In the genomic region with DNA sequence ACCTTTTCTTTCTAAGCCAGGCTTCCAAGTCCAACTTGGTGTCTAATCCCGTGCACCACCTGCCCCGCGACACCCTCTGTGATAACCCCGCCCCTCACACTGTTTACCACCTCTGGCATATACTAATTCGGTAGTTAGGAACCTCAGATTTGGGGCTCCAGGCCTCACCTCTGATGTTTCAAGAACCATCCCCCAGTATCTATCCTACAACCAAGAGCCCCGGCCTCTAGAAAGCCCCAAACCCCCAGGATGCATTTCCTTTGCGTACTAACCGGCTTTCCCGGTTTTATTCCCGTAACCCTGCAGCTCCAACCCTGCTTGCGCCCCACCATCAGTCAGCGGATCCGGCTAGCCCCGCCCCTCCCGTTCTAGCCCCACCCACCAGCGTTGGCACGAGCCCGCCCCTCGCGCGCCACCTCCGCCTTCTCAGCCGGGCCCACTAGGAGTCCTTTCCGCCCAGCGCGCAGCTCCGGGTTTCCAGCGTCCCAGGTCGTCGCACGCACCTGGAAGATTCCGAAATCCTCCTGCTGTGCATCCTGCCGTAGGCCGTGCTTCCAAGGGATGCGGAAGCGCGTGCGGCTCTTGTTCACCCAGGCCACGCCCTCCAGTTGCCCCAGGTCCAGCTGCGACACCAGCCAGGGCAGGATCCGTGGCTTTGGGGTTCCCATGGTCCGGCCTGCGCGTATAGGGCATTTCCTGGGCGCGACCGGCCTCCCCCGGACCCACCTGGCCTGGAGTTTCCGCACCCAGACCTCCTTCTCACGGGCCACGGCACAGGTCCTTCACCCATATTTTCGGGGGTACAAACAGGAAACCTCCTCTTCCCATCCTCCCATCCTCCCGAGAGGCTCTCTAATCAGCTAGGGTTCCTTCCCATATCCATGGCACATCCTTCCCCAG, we compare ENCODE assay signal across 1 cellular context.
A peak's percentile ranks its signal among the peaks of the same experiment; 100 is the strongest.
TF ChIP-seq lines count a peak whose summit lies in the region.

No MANE protein-coding gene starts in this region.

TF ChIP-seq in SK-N-SH, 30 proteins besides CTCF, POLR2A, EP300 and RAD21 (continued from another document):
- TF ChIP-seq, protein P1, sequence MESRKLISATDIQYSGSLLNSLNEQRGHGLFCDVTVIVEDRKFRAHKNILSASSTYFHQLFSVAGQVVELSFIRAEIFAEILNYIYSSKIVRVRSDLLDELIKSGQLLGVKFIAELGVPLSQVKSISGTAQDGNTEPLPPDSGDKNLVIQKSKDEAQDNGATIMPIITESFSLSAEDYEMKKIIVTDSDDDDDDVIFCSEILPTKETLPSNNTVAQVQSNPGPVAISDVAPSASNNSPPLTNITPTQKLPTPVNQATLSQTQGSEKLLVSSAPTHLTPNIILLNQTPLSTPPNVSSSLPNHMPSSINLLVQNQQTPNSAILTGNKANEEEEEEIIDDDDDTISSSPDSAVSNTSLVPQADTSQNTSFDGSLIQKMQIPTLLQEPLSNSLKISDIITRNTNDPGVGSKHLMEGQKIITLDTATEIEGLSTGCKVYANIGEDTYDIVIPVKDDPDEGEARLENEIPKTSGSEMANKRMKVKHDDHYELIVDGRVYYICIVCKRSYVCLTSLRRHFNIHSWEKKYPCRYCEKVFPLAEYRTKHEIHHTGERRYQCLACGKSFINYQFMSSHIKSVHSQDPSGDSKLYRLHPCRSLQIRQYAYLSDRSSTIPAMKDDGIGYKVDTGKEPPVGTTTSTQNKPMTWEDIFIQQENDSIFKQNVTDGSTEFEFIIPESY (IDR thresholded peaks at IDR 0.05; ENCODE audit: borderline replicate concordance, low read depth) = no peak
- no peak for TF ChIP-seq TEAD4 (IDR thresholded peaks at IDR 0.05; ENCODE audit: borderline replicate concordance, insufficient read depth)
- TF ChIP-seq, protein P2, sequence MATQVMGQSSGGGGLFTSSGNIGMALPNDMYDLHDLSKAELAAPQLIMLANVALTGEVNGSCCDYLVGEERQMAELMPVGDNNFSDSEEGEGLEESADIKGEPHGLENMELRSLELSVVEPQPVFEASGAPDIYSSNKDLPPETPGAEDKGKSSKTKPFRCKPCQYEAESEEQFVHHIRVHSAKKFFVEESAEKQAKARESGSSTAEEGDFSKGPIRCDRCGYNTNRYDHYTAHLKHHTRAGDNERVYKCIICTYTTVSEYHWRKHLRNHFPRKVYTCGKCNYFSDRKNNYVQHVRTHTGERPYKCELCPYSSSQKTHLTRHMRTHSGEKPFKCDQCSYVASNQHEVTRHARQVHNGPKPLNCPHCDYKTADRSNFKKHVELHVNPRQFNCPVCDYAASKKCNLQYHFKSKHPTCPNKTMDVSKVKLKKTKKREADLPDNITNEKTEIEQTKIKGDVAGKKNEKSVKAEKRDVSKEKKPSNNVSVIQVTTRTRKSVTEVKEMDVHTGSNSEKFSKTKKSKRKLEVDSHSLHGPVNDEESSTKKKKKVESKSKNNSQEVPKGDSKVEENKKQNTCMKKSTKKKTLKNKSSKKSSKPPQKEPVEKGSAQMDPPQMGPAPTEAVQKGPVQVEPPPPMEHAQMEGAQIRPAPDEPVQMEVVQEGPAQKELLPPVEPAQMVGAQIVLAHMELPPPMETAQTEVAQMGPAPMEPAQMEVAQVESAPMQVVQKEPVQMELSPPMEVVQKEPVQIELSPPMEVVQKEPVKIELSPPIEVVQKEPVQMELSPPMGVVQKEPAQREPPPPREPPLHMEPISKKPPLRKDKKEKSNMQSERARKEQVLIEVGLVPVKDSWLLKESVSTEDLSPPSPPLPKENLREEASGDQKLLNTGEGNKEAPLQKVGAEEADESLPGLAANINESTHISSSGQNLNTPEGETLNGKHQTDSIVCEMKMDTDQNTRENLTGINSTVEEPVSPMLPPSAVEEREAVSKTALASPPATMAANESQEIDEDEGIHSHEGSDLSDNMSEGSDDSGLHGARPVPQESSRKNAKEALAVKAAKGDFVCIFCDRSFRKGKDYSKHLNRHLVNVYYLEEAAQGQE (IDR thresholded peaks at IDR 0.05; ENCODE audit: low read depth, low read length) = no peak; the same call in 1 of the 2 replicates
- TF ChIP-seq ELF1 (IDR thresholded peaks at IDR 0.05) = peak; percentile 49; the same call in 1 of the 2 replicates
- peak; percentile 89 for TF ChIP-seq POLR2AphosphoS5 (IDR thresholded peaks at IDR 0.05; ENCODE audit: low read depth, low read length)
TF ChIP-seq in SK-N-SH: peak in this region for 6.
